Comparison of ENCODE assay signal across 8 cellular contexts in genomic region chr1:149927535-149928387, GRCh38. TPM values are rescaled to one million over a fixed set of nuclear protein-coding genes. Genes with fewer than 3 reads are reported as not detected.
DNase-seq lines count a peak whose midpoint lies in the region; ATAC-seq and TF ChIP-seq lines count a peak whose summit lies in the region.

A gene with protein sequence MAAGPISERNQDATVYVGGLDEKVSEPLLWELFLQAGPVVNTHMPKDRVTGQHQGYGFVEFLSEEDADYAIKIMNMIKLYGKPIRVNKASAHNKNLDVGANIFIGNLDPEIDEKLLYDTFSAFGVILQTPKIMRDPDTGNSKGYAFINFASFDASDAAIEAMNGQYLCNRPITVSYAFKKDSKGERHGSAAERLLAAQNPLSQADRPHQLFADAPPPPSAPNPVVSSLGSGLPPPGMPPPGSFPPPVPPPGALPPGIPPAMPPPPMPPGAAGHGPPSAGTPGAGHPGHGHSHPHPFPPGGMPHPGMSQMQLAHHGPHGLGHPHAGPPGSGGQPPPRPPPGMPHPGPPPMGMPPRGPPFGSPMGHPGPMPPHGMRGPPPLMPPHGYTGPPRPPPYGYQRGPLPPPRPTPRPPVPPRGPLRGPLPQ (minus strand): TSS chr1:149927803. CDS start chr1:149927759, 44 bp downstream.

- intact Hi-C loops in left ventricle myocardium inferior (cut with micrococcal nuclease) (no loop called here), prostate gland (cut with DNase I) (no loop called here)

- H3K27me3 ChIP-seq in left ventricle myocardium inferior (ENCODE audit: low read depth) (no peaks in the 10 kb centered on the region), prostate gland (replicated peaks; ENCODE audit: insufficient read depth) (no peaks in the 10 kb centered on the region)

- H3K36me3 ChIP-seq in left ventricle myocardium inferior: peaks cover 40% of the 10 kb centered on the region
- H3K36me3 ChIP-seq in prostate gland: peaks cover 10 to 11% of the 10 kb centered on the region in 2 donors
- H3K36me3 ChIP-seq in urinary bladder (ENCODE audit: insufficient read depth): peaks cover 7% of the 10 kb centered on the region

- under 1% methylated on average over 48 of the region's 48 CpGs for WGBS in prostate gland
- under 1% methylated on average over 48 of the region's 48 CpGs for WGBS in urinary bladder

- H3K9me3 ChIP-seq in left ventricle myocardium inferior (replicated peaks) (no peaks in the 10 kb centered on the region), prostate gland (no peaks in the 10 kb centered on the region)

- H3K27ac ChIP-seq in left ventricle myocardium inferior (replicated peaks) (peak within 1 kb of the TSS; percentile 95), prostate gland (peak within 1 kb of the TSS; percentile 95 to 98), urinary bladder (ENCODE audit: low read depth) (peak within 1 kb of the TSS; percentile 86)

- DNase-seq in NCI-H187 (lab: John Stamatoyannopoulos, UW) (peak; percentile 97), T-helper 2 cell (peak; percentile 88 to 98 (median 93)), amygdala (lab: John Stamatoyannopoulos, UW) (peak; percentile 58 to 97 (median 92)), left ventricle myocardium inferior (peak; percentile 97), prostate gland (ENCODE audit: low spot score) (peak; percentile 97)

- H3K4me1 ChIP-seq in left ventricle myocardium inferior (peaks cover 47% of the 10 kb centered on the region), prostate gland (replicated peaks) (peaks cover 13% of the 10 kb centered on the region), urinary bladder (ENCODE audit: insufficient read depth) (peaks cover 2% of the 10 kb centered on the region)

- TF ChIP-seq CTCF in left ventricle myocardium inferior (IDR thresholded peaks at IDR 0.05; ENCODE audit: borderline replicate concordance): no peak
- peak in 1 of 4 experiments; percentile 37 for TF ChIP-seq CTCF in prostate gland (IDR thresholded peaks at IDR 0.05)

- peak within 1 kb of the TSS; percentile 90 for H3K4me3 ChIP-seq in left ventricle myocardium inferior
- H3K4me3 ChIP-seq in prostate gland: peak within 1 kb of the TSS; percentile 59 to 76
- peak within 1 kb of the TSS; percentile 77 for H3K4me3 ChIP-seq in urinary bladder (ENCODE audit: low read depth, low read length)

- peak; percentile 88 for TF ChIP-seq POLR2A in prostate gland (IDR thresholded peaks at IDR 0.05)

- ATAC-seq in GM18502 (IDR thresholded peaks at IDR 0.05; ENCODE audit: poor library complexity, unreplicated experiment) (peak; percentile 91), HG02943 (IDR thresholded peaks at IDR 0.05; ENCODE audit: low read depth, unreplicated experiment) (peak; percentile 77)

RNA-seq across cellular contexts. Expression of the gene that starts here (rescaled TPM):
- total RNA-seq in left ventricle myocardium inferior (25.3 TPM), prostate gland (10 to 100 TPM; 15.0 to 22.1 TPM), urinary bladder (16.8 TPM)
- 54.0 TPM for polyA plus RNA-seq in urinary bladder

Comparison
In these comparisons a context has a peak if more than half of its experiments do, and no peak if none do; other contexts are left out.
1. Peak in every context shown above with its lines: DNase-seq, ATAC-seq, H3K4me3 ChIP-seq and H3K27ac ChIP-seq.